Comparison of ENCODE assay signal across 4 cellular contexts in the genomic region with DNA sequence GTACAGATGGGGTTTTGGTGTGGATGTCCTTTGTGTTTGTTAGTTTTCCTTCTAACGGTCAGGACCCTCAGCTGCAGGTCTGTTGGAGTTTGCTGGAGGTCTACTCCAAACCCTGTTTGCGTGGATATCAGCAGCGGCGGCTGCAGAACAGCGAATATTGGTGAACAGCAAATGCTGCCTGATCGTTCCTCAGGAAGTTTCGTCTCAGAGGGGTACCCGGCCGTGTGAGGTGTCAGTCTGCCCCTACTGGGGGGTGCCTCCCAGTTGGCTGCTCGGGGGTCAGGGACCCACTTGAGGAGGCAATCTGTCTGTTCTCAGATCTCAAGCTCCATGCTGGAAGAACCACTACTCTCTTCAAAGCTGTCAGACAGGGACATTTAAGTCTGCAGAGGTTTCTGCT. TPM values are rescaled to one million over a fixed set of nuclear protein-coding genes. Genes with fewer than 3 reads are reported as not detected.
"Had no signal": no experiment of that assay in that cellular context is flagged by ENCODE, and none has a peak within 500 bp of the region (broad histone marks: within the 10 kb centered on the region; RNA-seq: fewer than 3 reads in every experiment).

No MANE protein-coding gene starts in this region.

RNA-seq across cellular contexts. Expression of a gene that starts 46.5 kb away (rescaled TPM):
- total RNA-seq: LHCN-M2, M059J, MCF 10A, NCI-H460 had no signal
